In the genomic region with DNA sequence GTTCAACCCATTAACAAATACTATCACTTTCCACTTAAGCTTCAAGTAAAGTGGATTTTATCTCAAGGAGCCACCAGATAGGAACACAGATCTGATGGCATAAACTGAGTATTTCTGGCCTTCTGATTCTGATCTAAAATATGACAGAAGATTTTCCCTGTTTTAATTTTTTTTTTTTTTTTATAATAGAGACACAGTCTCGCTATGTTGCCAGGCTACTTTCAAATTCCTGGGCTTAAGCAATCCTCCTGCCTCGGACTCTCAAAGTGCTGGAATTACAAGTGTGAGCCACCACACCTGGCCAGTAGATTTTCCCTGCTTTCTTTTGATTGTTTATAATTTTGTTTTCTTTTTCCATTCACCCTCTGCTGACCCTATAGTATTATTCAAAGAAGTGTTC, we compare ENCODE assay signal across 35 cellular contexts.
"Had no signal": no experiment of that assay in that cellular context is flagged by ENCODE, and none has a peak within 500 bp of the region (broad histone marks: within the 10 kb centered on the region; RNA-seq: fewer than 3 reads in every experiment).

No MANE protein-coding gene starts in this region.

- H3K27me3 Mint-ChIP-seq: activated CD4-positive, alpha-beta memory T cell treated with anti-CD3 and anti-CD28 coated beads, Interleukin-2, amount 10 ng/mL, durations not matched to agents 7 days and 5 days; activated CD4-positive, alpha-beta T cell treated with anti-CD3 and anti-CD28 coated beads for 36 hours; activated CD4-positive, alpha-beta T cell treated with anti-CD3 and anti-CD28 coated beads, Interleukin-2, amount 10 ng/mL, durations not matched to agents 7 days and 5 days; activated CD8-positive, alpha-beta memory T cell treated with anti-CD3 and anti-CD28 coated beads, Interleukin-2, amount 10 ng/mL, durations not matched to agents 7 days and 5 days; activated naive CD4-positive, alpha-beta T cell treated with anti-CD3 and anti-CD28 coated beads, Interleukin-2, amount 10 ng/mL, durations not matched to agents 7 days and 5 days; activated naive CD4-positive, alpha-beta T cell treated with anti-CD3 and anti-CD28 coated beads, Interleukin-2, amount 50 U/mL, for 24 hours; activated naive CD8-positive, alpha-beta T cell; activated naive CD8-positive, alpha-beta T cell treated with anti-CD3 and anti-CD28 coated beads, Interleukin-2, amount 10 ng/mL, durations not matched to agents 7 days and 5 days; activated naive CD8-positive, alpha-beta T cell treated with anti-CD3 and anti-CD28 coated beads, Interleukin-2, amount 50 U/mL, for 24 hours; brain; central memory CD8-positive, alpha-beta T cell; T-cell; T-helper 17 cell had no signal

- ATAC-seq: activated CD4-positive, alpha-beta T cell treated with anti-CD3 and anti-CD28 coated beads for 36 hours; activated CD4-positive, CD25-positive, alpha-beta regulatory T cell treated with anti-CD3 and anti-CD28 coated beads, Interleukin-2, amount 50 U/mL, for 24 hours; activated CD8-positive, alpha-beta memory T cell treated with anti-CD3 and anti-CD28 coated beads, Interleukin-2, amount 10 ng/mL, durations not matched to agents 7 days and 5 days; activated CD8-positive, alpha-beta T cell treated with anti-CD3 and anti-CD28 coated beads, Interleukin-2, amount 10 ng/mL, durations not matched to agents 7 days and 5 days; activated naive CD8-positive, alpha-beta T cell treated with anti-CD3 and anti-CD28 coated beads, Interleukin-2, amount 50 U/mL, for 24 hours; activated T-cell treated with anti-CD3 and anti-CD28 coated beads, Interleukin-2, amount 50 U/mL, for 4 hours; T-cell; T-helper 17 cell; WTC11 had no signal

- H3K27me3 ChIP-seq: ascending aorta, cardiac muscle cell had no signal

- H3K9me3 ChIP-seq: ascending aorta had no signal

- H3K27ac ChIP-seq: ascending aorta, cardiac muscle cell, WERI-Rb-1 had no signal

- H3K4me3 ChIP-seq: ascending aorta, cardiac muscle cell had no signal

- DNase-seq: activated CD4-positive, alpha-beta memory T cell treated with anti-CD3 and anti-CD28 coated beads, Interleukin-2, amount 10 ng/mL, durations not matched to agents 7 days and 5 days; activated CD4-positive, alpha-beta T cell treated with anti-CD3 and anti-CD28 coated beads for 1 hour; activated CD4-positive, alpha-beta T cell treated with anti-CD3 and anti-CD28 coated beads for 36 hours; activated CD4-positive, alpha-beta T cell treated with anti-CD3 and anti-CD28 coated beads for 48 hours; activated CD4-positive, alpha-beta T cell treated with anti-CD3 and anti-CD28 coated beads, Interleukin-2, amount 10 ng/mL, durations not matched to agents 7 days and 5 days; activated CD4-positive, alpha-beta T cell treated with anti-CD3 and anti-CD28 coated beads, Interleukin-2, amount 50 U/mL, for 48 hours; activated CD4-positive, CD25-positive, alpha-beta regulatory T cell; activated CD8-positive, alpha-beta memory T cell treated with anti-CD3 and anti-CD28 coated beads for 24 hours; activated CD8-positive, alpha-beta memory T cell treated with anti-CD3 and anti-CD28 coated beads, Interleukin-2, amount 10 ng/mL, durations not matched to agents 7 days and 5 days; activated CD8-positive, alpha-beta memory T cell treated with anti-CD3 and anti-CD28 coated beads, Interleukin-2, amount 50 U/mL, for 48 hours; activated CD8-positive, alpha-beta T cell treated with anti-CD3 and anti-CD28 coated beads, Interleukin-2, amount 10 ng/mL, durations not matched to agents 7 days and 5 days; activated effector memory CD4-positive, alpha-beta T cell treated with Interleukin-2 at 50 U/mL for 16 hours; activated gamma-delta T cell; activated naive CD4-positive, alpha-beta T cell treated with anti-CD3 and anti-CD28 coated beads, Interleukin-2, amount 10 ng/mL, durations not matched to agents 7 days and 5 days; activated naive CD4-positive, alpha-beta T cell treated with Interleukin-2 at 50 U/mL for 16 hours; activated naive CD8-positive, alpha-beta T cell treated with anti-CD3 and anti-CD28 coated beads, Interleukin-2, amount 10 ng/mL, durations not matched to agents 7 days and 5 days; activated naive CD8-positive, alpha-beta T cell treated with anti-CD3 and anti-CD28 coated beads, Interleukin-2, amount 50 U/mL, for 24 hours; activated T-cell treated with anti-CD3 and anti-CD28 coated beads, Interleukin-2, amount 50 U/mL, for 1 hour; activated T-cell treated with anti-CD3 and anti-CD28 coated beads, Interleukin-2, amount 50 U/mL, for 4 hours; amygdala; anterior cingulate cortex; caudate nucleus; cerebellar nuclear complex; T-cell; T-helper 17 cell; WERI-Rb-1 had no signal

- H3K4me1 Mint-ChIP-seq: activated CD4-positive, alpha-beta memory T cell treated with anti-CD3 and anti-CD28 coated beads, Interleukin-2, amount 10 ng/mL, durations not matched to agents 7 days and 5 days; activated CD4-positive, alpha-beta T cell treated with anti-CD3 and anti-CD28 coated beads for 36 hours; activated CD4-positive, alpha-beta T cell treated with anti-CD3 and anti-CD28 coated beads, Interleukin-2, amount 10 ng/mL, durations not matched to agents 7 days and 5 days; activated CD8-positive, alpha-beta memory T cell treated with anti-CD3 and anti-CD28 coated beads, Interleukin-2, amount 10 ng/mL, durations not matched to agents 7 days and 5 days; activated naive CD4-positive, alpha-beta T cell treated with anti-CD3 and anti-CD28 coated beads, Interleukin-2, amount 10 ng/mL, durations not matched to agents 7 days and 5 days; activated naive CD4-positive, alpha-beta T cell treated with anti-CD3 and anti-CD28 coated beads, Interleukin-2, amount 50 U/mL, for 24 hours; activated naive CD8-positive, alpha-beta T cell treated with anti-CD3 and anti-CD28 coated beads, Interleukin-2, amount 10 ng/mL, durations not matched to agents 7 days and 5 days; activated naive CD8-positive, alpha-beta T cell treated with anti-CD3 and anti-CD28 coated beads, Interleukin-2, amount 50 U/mL, for 24 hours; brain; T-cell; WTC11 had no signal

- H3K9me3 Mint-ChIP-seq: activated CD4-positive, alpha-beta memory T cell treated with anti-CD3 and anti-CD28 coated beads, Interleukin-2, amount 10 ng/mL, durations not matched to agents 7 days and 5 days; activated CD4-positive, alpha-beta T cell treated with anti-CD3 and anti-CD28 coated beads, Interleukin-2, amount 10 ng/mL, durations not matched to agents 7 days and 5 days; activated naive CD4-positive, alpha-beta T cell treated with anti-CD3 and anti-CD28 coated beads, Interleukin-2, amount 10 ng/mL, durations not matched to agents 7 days and 5 days; activated naive CD4-positive, alpha-beta T cell treated with anti-CD3 and anti-CD28 coated beads, Interleukin-2, amount 50 U/mL, for 24 hours; activated naive CD8-positive, alpha-beta T cell treated with anti-CD3 and anti-CD28 coated beads, Interleukin-2, amount 10 ng/mL, durations not matched to agents 7 days and 5 days; activated naive CD8-positive, alpha-beta T cell treated with anti-CD3 and anti-CD28 coated beads, Interleukin-2, amount 50 U/mL, for 24 hours; activated T-cell treated with anti-CD3 and anti-CD28 coated beads, Interleukin-2, amount 50 U/mL, for 4 hours; activated T-helper 2 cell treated with anti-CD3 and anti-CD28 coated beads, Interferon-gamma antibody, Interleukin-2, Interleukin-4, amounts not matched to agents 10 μg/mL and 5 μg/mL and 100 μg/mL, durations not matched to agents 14 hours and 24 hours and 36 hours; brain; central memory CD8-positive, alpha-beta T cell; T-cell; WTC11 had no signal

- H3K4me3 Mint-ChIP-seq: activated CD4-positive, alpha-beta memory T cell treated with anti-CD3 and anti-CD28 coated beads, Interleukin-2, amount 10 ng/mL, durations not matched to agents 7 days and 5 days; activated CD4-positive, alpha-beta T cell treated with anti-CD3 and anti-CD28 coated beads for 36 hours; activated CD4-positive, alpha-beta T cell treated with anti-CD3 and anti-CD28 coated beads, Interleukin-2, amount 10 ng/mL, durations not matched to agents 7 days and 5 days; activated CD8-positive, alpha-beta memory T cell treated with anti-CD3 and anti-CD28 coated beads, Interleukin-2, amount 10 ng/mL, durations not matched to agents 7 days and 5 days; activated CD8-positive, alpha-beta T cell treated with anti-CD3 and anti-CD28 coated beads, Interleukin-2, amount 10 ng/mL, durations not matched to agents 7 days and 5 days; activated naive CD4-positive, alpha-beta T cell treated with anti-CD3 and anti-CD28 coated beads, Interleukin-2, amount 10 ng/mL, durations not matched to agents 7 days and 5 days; activated naive CD4-positive, alpha-beta T cell treated with anti-CD3 and anti-CD28 coated beads, Interleukin-2, amount 50 U/mL, for 24 hours; activated naive CD8-positive, alpha-beta T cell; activated naive CD8-positive, alpha-beta T cell treated with anti-CD3 and anti-CD28 coated beads, Interleukin-2, amount 10 ng/mL, durations not matched to agents 7 days and 5 days; activated naive CD8-positive, alpha-beta T cell treated with anti-CD3 and anti-CD28 coated beads, Interleukin-2, amount 50 U/mL, for 24 hours; activated T-cell treated with anti-CD3 and anti-CD28 coated beads, Interleukin-2, amount 50 U/mL, for 4 hours; brain; central memory CD8-positive, alpha-beta T cell; T-cell; T-helper 17 cell; WTC11 had no signal

- H3K4me1 ChIP-seq: ascending aorta had no signal

- H3K27ac Mint-ChIP-seq: activated CD4-positive, alpha-beta memory T cell treated with anti-CD3 and anti-CD28 coated beads, Interleukin-2, amount 10 ng/mL, durations not matched to agents 7 days and 5 days; activated CD4-positive, alpha-beta T cell treated with anti-CD3 and anti-CD28 coated beads for 36 hours; activated CD4-positive, alpha-beta T cell treated with anti-CD3 and anti-CD28 coated beads, Interleukin-2, amount 10 ng/mL, durations not matched to agents 7 days and 5 days; activated CD8-positive, alpha-beta memory T cell treated with anti-CD3 and anti-CD28 coated beads, Interleukin-2, amount 10 ng/mL, durations not matched to agents 7 days and 5 days; activated CD8-positive, alpha-beta T cell treated with anti-CD3 and anti-CD28 coated beads, Interleukin-2, amount 10 ng/mL, durations not matched to agents 7 days and 5 days; activated naive CD4-positive, alpha-beta T cell treated with anti-CD3 and anti-CD28 coated beads, Interleukin-2, amount 10 ng/mL, durations not matched to agents 7 days and 5 days; activated naive CD4-positive, alpha-beta T cell treated with anti-CD3 and anti-CD28 coated beads, Interleukin-2, amount 50 U/mL, for 24 hours; activated naive CD8-positive, alpha-beta T cell; activated naive CD8-positive, alpha-beta T cell treated with anti-CD3 and anti-CD28 coated beads, Interleukin-2, amount 10 ng/mL, durations not matched to agents 7 days and 5 days; activated naive CD8-positive, alpha-beta T cell treated with anti-CD3 and anti-CD28 coated beads, Interleukin-2, amount 50 U/mL, for 24 hours; activated T-helper 2 cell treated with anti-CD3 and anti-CD28 coated beads, Interferon-gamma antibody, Interleukin-2, Interleukin-4, amounts not matched to agents 10 μg/mL and 5 μg/mL and 100 μg/mL, durations not matched to agents 14 hours and 24 hours and 36 hours; brain; T-helper 17 cell; WTC11 had no signal
